23 cellular contexts compared by ENCODE assay signal in genomic region chr1:228284521-228284920, GRCh38.
"Had no signal": no experiment of that assay in that cellular context is flagged by ENCODE, and none has a peak within 500 bp of the region (broad histone marks: within the 10 kb centered on the region; RNA-seq: fewer than 3 reads in every experiment).

No MANE protein-coding gene starts in this region.

- H3K27ac ChIP-seq: KMS-11, SJCRH30 had no signal

- H3K27me3 ChIP-seq: SJCRH30 had no signal

- H3K36me3 Mint-ChIP-seq: IgD-negative memory B cell had no signal

- H3K9me3 ChIP-seq: SJCRH30, SK-N-SH had no signal

- H3K9me3 Mint-ChIP-seq: activated B cell treated with CpG ODN at 0.5 μM for 24 hours; activated CD4-positive, alpha-beta T cell treated with anti-CD3 and anti-CD28 coated beads, Interleukin-2, amount 10 ng/mL, durations not matched to agents 24 days and 14 days; activated T-cell treated with anti-CD3 and anti-CD28 coated beads, Interleukin-2, amount 50 U/mL, for 72 hours; activated T-helper 2 cell treated with anti-CD3 and anti-CD28 coated beads, Interferon-gamma antibody, Interleukin-2, Interleukin-4, amounts not matched to agents 10 μg/mL and 5 μg/mL and 100 μg/mL, durations not matched to agents 14 hours and 24 hours and 36 hours; brain; IgD-negative memory B cell had no signal

- H3K4me1 Mint-ChIP-seq: activated B cell treated with CpG ODN at 0.5 μM for 24 hours; activated CD4-positive, alpha-beta T cell treated with anti-CD3 and anti-CD28 coated beads, Interleukin-2, amount 10 ng/mL, durations not matched to agents 24 days and 14 days; brain; IgD-negative memory B cell had no signal

- H3K4me3 ChIP-seq: SJCRH30 had no signal

- H3K27me3 Mint-ChIP-seq: activated B cell treated with CpG ODN at 0.5 μM for 24 hours; activated CD4-positive, alpha-beta T cell treated with anti-CD3 and anti-CD28 coated beads, Interleukin-2, amount 10 ng/mL, durations not matched to agents 24 days and 14 days; activated naive CD8-positive, alpha-beta T cell; brain; IgD-negative memory B cell had no signal

- DNase-seq: activated B cell treated with CpG ODN at 0.5 μM for 24 hours; activated CD4-positive, alpha-beta T cell treated with anti-CD3 and anti-CD28 coated beads for 1 hour; activated CD4-positive, alpha-beta T cell treated with anti-CD3 and anti-CD28 coated beads, Interleukin-2, amount 10 ng/mL, durations not matched to agents 24 days and 14 days; activated CD4-positive, alpha-beta T cell treated with anti-CD3 and anti-CD28 coated beads, Interleukin-2, amount 50 U/mL, for 48 hours; activated naive CD4-positive, alpha-beta T cell; activated T-cell treated with anti-CD3 and anti-CD28 coated beads, Interleukin-2, amount 50 U/mL, for 72 hours; amygdala; NCI-H1092; NCI-H1417; NCI-H2029; NCI-H2107; NCI-H2171 treated with DMSO at 0.1 percent for 48 hours; NCI-H345; NCI-H510A; NCI-H526 treated with DMSO at 0.1 percent for 48 hours; SJCRH30; SK-N-SH; T-helper 9 cell had no signal

- H3K4me3 Mint-ChIP-seq: activated B cell treated with CpG ODN at 0.5 μM for 24 hours; activated CD4-positive, alpha-beta T cell treated with anti-CD3 and anti-CD28 coated beads, Interleukin-2, amount 10 ng/mL, durations not matched to agents 24 days and 14 days; activated naive CD8-positive, alpha-beta T cell; activated T-cell treated with anti-CD3 and anti-CD28 coated beads, Interleukin-2, amount 50 U/mL, for 72 hours; brain; IgD-negative memory B cell had no signal

- H3K27ac Mint-ChIP-seq: activated CD4-positive, alpha-beta T cell treated with anti-CD3 and anti-CD28 coated beads, Interleukin-2, amount 10 ng/mL, durations not matched to agents 24 days and 14 days; activated naive CD8-positive, alpha-beta T cell; activated T-cell treated with anti-CD3 and anti-CD28 coated beads, Interleukin-2, amount 50 U/mL, for 72 hours; activated T-helper 2 cell treated with anti-CD3 and anti-CD28 coated beads, Interferon-gamma antibody, Interleukin-2, Interleukin-4, amounts not matched to agents 10 μg/mL and 5 μg/mL and 100 μg/mL, durations not matched to agents 14 hours and 24 hours and 36 hours; brain had no signal

- ATAC-seq: activated T-cell treated with anti-CD3 and anti-CD28 coated beads, Interleukin-2, amount 50 U/mL, for 72 hours had no signal
